Comparison of ENCODE assay signal across 18 cellular contexts in the genomic region with DNA sequence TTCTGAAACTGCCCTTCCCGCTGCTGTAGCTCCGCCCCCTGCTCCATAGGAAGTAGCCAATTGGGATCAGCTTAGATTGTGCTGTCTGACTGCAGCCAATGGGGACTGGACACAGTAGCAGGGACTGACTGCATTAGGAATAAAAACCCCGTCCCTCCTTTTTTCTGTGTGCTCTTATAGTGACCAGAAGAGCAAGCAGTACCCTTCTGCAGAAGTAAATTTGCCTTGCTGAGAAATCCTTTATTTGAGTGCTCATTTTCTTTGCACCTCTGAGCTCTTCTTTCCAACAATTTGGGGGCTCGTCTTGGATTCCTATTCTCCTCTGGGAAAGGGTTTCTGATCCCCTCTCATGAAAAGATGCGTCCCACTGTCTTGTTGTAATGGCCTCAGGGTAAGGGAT. TPM values are rescaled to one million over a fixed set of nuclear protein-coding genes. Genes with fewer than 3 reads are reported as not detected.
DNase-seq lines count a peak whose midpoint lies in the region; ATAC-seq, FAIRE-seq and TF ChIP-seq lines count a peak whose summit lies in the region.
"Had no signal": no experiment of that assay in that cellular context is flagged by ENCODE, and none has a peak within 500 bp of the region (broad histone marks: within the 10 kb centered on the region; RNA-seq: fewer than 3 reads in every experiment).

No MANE protein-coding gene starts in this region.

- TF ChIP-seq POLR2A in GM12878 (IDR thresholded peaks at IDR 0.05; ENCODE audit: low read depth, low read length) (no peak), gastrocnemius medialis (IDR thresholded peaks at IDR 0.05) (no peak), esophagus squamous epithelium (IDR thresholded peaks at IDR 0.05) (no peak)

- CTCF ChIA-PET in GM12878 (lab: Yijun Ruan, JAX), result no interaction called here

- H3K4me3 ChIP-seq in GM12878 (no peak overlapping the region), gastrocnemius medialis (no peak overlapping the region), esophagus squamous epithelium (no peak overlapping the region)

- no peak for ATAC-seq in GM12878
- ATAC-seq in gastrocnemius medialis, result no peak
- ATAC-seq in HG02981 (IDR thresholded peaks at IDR 0.05; ENCODE audit: unreplicated experiment), result no peak

- FAIRE-seq in GM12878 (lab: Jason Lieb, UNC), result no peak
- FAIRE-seq: D721Med, GM18507 had no signal

- H3K27ac ChIP-seq in GM12878 (ENCODE audit: control insufficient read depth, insufficient read depth) (no peak overlapping the region), gastrocnemius medialis (no peak overlapping the region), esophagus squamous epithelium (no peak overlapping the region)
- H3K27ac ChIP-seq: C4-2B had no signal

- TF ChIP-seq RAD21 in GM12878 (IDR thresholded peaks at IDR 0.05; ENCODE audit: insufficient read depth, low read depth, low read length), result no peak

- H3K79me2 ChIP-seq in GM12878 (ENCODE audit: control insufficient read depth, insufficient read depth, low read length), result no peaks in the 10 kb centered on the region

- POLR2A ChIA-PET in GM12878 (lab: Charles Lee), result no interaction called here

- RAD21 ChIA-PET in GM12878 (lab: Charles Lee; ENCODE audit: unreplicated experiment), result no interaction called here

- intact Hi-C loops in GM12878 (cut with micrococcal nuclease; ENCODE audit: unreplicated experiment), result no loop called here
- intact Hi-C loops in gastrocnemius medialis (cut with DNase I; ENCODE audit: low total_unique reads), result no loop called here
- intact Hi-C loops in esophagus squamous epithelium (cut with DNase I), result no loop called here

- H3K9me3 ChIP-seq in GM12878 (replicated peaks; ENCODE audit: control insufficient read depth, insufficient read depth, low read length), result peaks cover 3% of the 10 kb centered on the region; the same call in 2 of the 3 replicates
- no peaks in the 10 kb centered on the region for H3K9me3 ChIP-seq in gastrocnemius medialis
- H3K9me3 ChIP-seq in esophagus squamous epithelium, result peaks cover 0 to 21% (median 16%) of the 10 kb centered on the region in 3 donors
- H3K9me3 ChIP-seq: BE2C had no signal

- TF ChIP-seq CTCF in GM12878 (IDR thresholded peaks at IDR 0.05 in 2 of 3, conservative IDR thresholded peaks at IDR 0.05 in 1 of 3; ENCODE audit: control insufficient read depth in 2 of 3, extremely low read depth in 1 of 3, insufficient read depth in 1 of 3, low read depth in 3 of 3, low read length in 3 of 3) (no peak), progenitor cell of endocrine pancreas (IDR thresholded peaks at IDR 0.05; ENCODE audit: unreplicated experiment) (no peak), gastrocnemius medialis (IDR thresholded peaks at IDR 0.05 in 4 of 5, conservative IDR thresholded peaks at IDR 0.05 in 1 of 5) (no peak), esophagus squamous epithelium (IDR thresholded peaks at IDR 0.05) (no peak)

- 12% methylated on average over 5 of the region's 5 CpGs for WGBS in GM12878 (ENCODE audit: insufficient coverage, insufficient replicate concordance, low lambda C conversion rate, missing lambda C conversion rate)
- WGBS in esophagus squamous epithelium, 2 donors, result 67 to 88% methylated on average over 4 to 5 of the region's 5 CpGs

- H3K27me3 ChIP-seq in GM12878 (replicated peaks in 1 of 2; ENCODE audit: control insufficient read depth in 2 of 2, insufficient read depth in 2 of 2, low read length in 1 of 2), result no peaks in the 10 kb centered on the region
- no peaks in the 10 kb centered on the region for H3K27me3 ChIP-seq in gastrocnemius medialis
- H3K27me3 ChIP-seq in esophagus squamous epithelium, result no peaks in the 10 kb centered on the region
- H3K27me3 ChIP-seq: BE2C had no signal

- H3K4me2 ChIP-seq in GM12878 (ENCODE audit: control insufficient read depth, insufficient read depth), result no peak overlapping the region

- H3K27ac Mint-ChIP-seq in progenitor cell of endocrine pancreas, result peak overlapping the region; percentile 41
- H3K27ac Mint-ChIP-seq: CD4-positive, alpha-beta memory T cell; IgD-negative memory B cell had no signal

- no peaks in the 10 kb centered on the region for H3K4me1 Mint-ChIP-seq in progenitor cell of endocrine pancreas (ENCODE audit: low read depth)
- H3K4me1 Mint-ChIP-seq: CD4-positive, alpha-beta memory T cell; IgD-negative memory B cell had no signal

- in situ Hi-C loops in Caki2 (cut with HindIII; ENCODE audit: low pct_unique_long_range_greater_than_20kb, low sequenced_read_pairs) (no loop called here), GM12878 (cut with MboI) (no loop called here), gastrocnemius medialis (cut with MboI; ENCODE audit: low sequenced_read_pairs in 4 of 4) (no loop called here)

- no peak overlapping the region for H3K4me3 Mint-ChIP-seq in progenitor cell of endocrine pancreas (ENCODE audit: low read depth)
- H3K4me3 Mint-ChIP-seq: CD4-positive, alpha-beta memory T cell had no signal

- no peak for TF ChIP-seq EP300 in GM12878 (IDR thresholded peaks at IDR 0.05; ENCODE audit: borderline replicate concordance in 1 of 2, control insufficient read depth in 1 of 2, low read depth in 2 of 2, low read length in 2 of 2)

- no peaks in the 10 kb centered on the region for H3K27me3 Mint-ChIP-seq in progenitor cell of endocrine pancreas
- H3K27me3 Mint-ChIP-seq: CD4-positive, alpha-beta memory T cell; IgD-negative memory B cell had no signal

- H3K9me3 Mint-ChIP-seq in progenitor cell of endocrine pancreas (ENCODE audit: low read depth), result peaks cover 71% of the 10 kb centered on the region

- H2AFZ ChIP-seq in GM12878 (ENCODE audit: control insufficient read depth, low read depth, low read length), result no peak overlapping the region

- no TSS peak for BruUV-seq in GM12878 (replicated peaks; lab: Mats Ljungman, UMichigan)

- H3K36me3 ChIP-seq in GM12878 (ENCODE audit: control insufficient read depth in 2 of 2, insufficient read depth in 2 of 2, low read length in 1 of 2), result no peaks in the 10 kb centered on the region
- H3K36me3 ChIP-seq in gastrocnemius medialis, result no peaks in the 10 kb centered on the region
- H3K36me3 ChIP-seq in esophagus squamous epithelium, result no peaks in the 10 kb centered on the region
- H3K36me3 ChIP-seq: BE2C had no signal

- no peaks in the 10 kb centered on the region for H4K20me1 ChIP-seq in GM12878 (ENCODE audit: control insufficient read depth, insufficient read depth)

- DNase-seq in Caki2 (ENCODE audit: low read depth), result peak; percentile 1
- peak; percentile 2 for DNase-seq in NAMALWA (ENCODE audit: low spot score)
- DNase-seq in GM12878 (ENCODE audit: low read depth, low spot score), result no peak
- no peak for DNase-seq in progenitor cell of endocrine pancreas (ENCODE audit: low spot score, unreplicated experiment)
- no peak for DNase-seq in gastrocnemius medialis
- no peak for DNase-seq in esophagus squamous epithelium (lab: John Stamatoyannopoulos, UW)
- DNase-seq: BE2C; CD4-positive, alpha-beta memory T cell; DMS153; GF-D8; H7 had no signal

- H3K4me1 ChIP-seq in GM12878 (ENCODE audit: control insufficient read depth, insufficient read depth, low read length) (no peaks in the 10 kb centered on the region), gastrocnemius medialis (no peaks in the 10 kb centered on the region), esophagus squamous epithelium (no peaks in the 10 kb centered on the region)
- H3K4me1 ChIP-seq: BE2C had no signal

- H3K9ac ChIP-seq in GM12878 (ENCODE audit: control insufficient read depth, insufficient read depth, low read length), result no peak overlapping the region

- peaks cover 4% of the 10 kb centered on the region for H3K36me3 Mint-ChIP-seq in progenitor cell of endocrine pancreas (ENCODE audit: insufficient read depth)
- H3K36me3 Mint-ChIP-seq: IgD-negative memory B cell had no signal

- SMC1A ChIA-PET in GM12878 (lab: Charles Lee; ENCODE audit: uncharacterized antibody, unreplicated experiment), result no interaction called here

RNA-seq across cellular contexts. Expression of gene OR2L13, which starts 16.2 kb away (rescaled TPM):
- not detected in 2 replicates for total RNA-seq in Caki2 (2014; rRNA removed; shearing (Covaris generic); ENCODE audit: low replicate concordance)
- total RNA-seq in GM12878 (2013; cell fraction: nucleolus; rRNA removed), result not detected in 2 replicates
- total RNA-seq in GM12878 (2014; rRNA removed) (not detected in 2 replicates), GM12878 (2014; rRNA removed; fragmentation: Illumina TruSeq; extraction: Trizol) (not detected in 2 replicates), GM12878 (2021) (not detected in 2 replicates), progenitor cell of endocrine pancreas (not detected in 2 replicates), gastrocnemius medialis (not detected), esophagus squamous epithelium (not detected)
- polyA plus RNA-seq in GM12878 (2011; ENCODE audit: low read depth), result not detected
- polyA plus RNA-seq in GM12878 (2011; rRNA removed) (0.04 TPM in 1 of 2 replicates, not detected in the other), GM12878 (2014; fragmentation: Illumina TruSeq; extraction: Trizol) (not detected in 2 replicates), GM12878 (2014; fragmentation: Nextera tagmentation; extraction: Ambion mirVana) (not detected), GM12878 (2014; rRNA removed) (not detected in 2 replicates), GM12878 (2016; fragmentation: Nextera tagmentation; extraction: Ambion mirVana) (not detected)
- polyA plus RNA-seq in GM12878 (2011; cell fraction: cytosol; rRNA removed), result not detected in 2 replicates
- polyA plus RNA-seq in GM12878 (2011; cell fraction: nucleus; rRNA removed), result not detected in 2 replicates
- not detected in 2 replicates for polyA plus RNA-seq in GM12878 (2012)
- polyA minus RNA-seq in GM12878 (2011; rRNA and poly(A)+ RNA removed), result not detected in 2 replicates
- polyA minus RNA-seq in GM12878 (2011; cell fraction: cytosol; rRNA and poly(A)+ RNA removed), result not detected in 2 replicates
- polyA minus RNA-seq in GM12878 (2011; cell fraction: nucleus; rRNA and poly(A)+ RNA removed), result not detected in 2 replicates
- total RNA-seq: A172, H7, HT1080 had no signal
- polyA plus RNA-seq: CD4-positive, alpha-beta memory T cell had no signal

RNA-seq across cellular contexts. Expression of gene OR2M5, which starts 33.8 kb away (rescaled TPM):
- not detected in 2 replicates for total RNA-seq in Caki2 (2014; rRNA removed; shearing (Covaris generic); ENCODE audit: low replicate concordance)
- not detected in 2 replicates for total RNA-seq in GM12878 (2013; cell fraction: nucleolus; rRNA removed)
- total RNA-seq in GM12878 (2014; rRNA removed) (not detected in 2 replicates), GM12878 (2014; rRNA removed; fragmentation: Illumina TruSeq; extraction: Trizol) (not detected in 2 replicates), GM12878 (2021) (not detected in 2 replicates), progenitor cell of endocrine pancreas (not detected in 2 replicates), gastrocnemius medialis (not detected), esophagus squamous epithelium (not detected)
- not detected for polyA plus RNA-seq in GM12878 (2011; ENCODE audit: low read depth)
- polyA plus RNA-seq in GM12878 (2011; rRNA removed) (not detected in 2 replicates), GM12878 (2014; fragmentation: Illumina TruSeq; extraction: Trizol) (not detected in 2 replicates), GM12878 (2014; fragmentation: Nextera tagmentation; extraction: Ambion mirVana) (not detected), GM12878 (2014; rRNA removed) (not detected in 2 replicates), GM12878 (2016; fragmentation: Nextera tagmentation; extraction: Ambion mirVana) (not detected)
- not detected in 2 replicates for polyA plus RNA-seq in GM12878 (2011; cell fraction: cytosol; rRNA removed)
- not detected in 2 replicates for polyA plus RNA-seq in GM12878 (2011; cell fraction: nucleus; rRNA removed)
- not detected in 2 replicates for polyA plus RNA-seq in GM12878 (2012)
- polyA minus RNA-seq in GM12878 (2011; rRNA and poly(A)+ RNA removed), result 0.29 TPM in 1 of 2 replicates, not detected in the other
- not detected in 2 replicates for polyA minus RNA-seq in GM12878 (2011; cell fraction: cytosol; rRNA and poly(A)+ RNA removed)
- polyA minus RNA-seq in GM12878 (2011; cell fraction: nucleus; rRNA and poly(A)+ RNA removed), result not detected in 2 replicates
- total RNA-seq: A172; CD4-positive, alpha-beta memory T cell; H7; HT1080 had no signal
- polyA plus RNA-seq: CD4-positive, alpha-beta memory T cell; IgD-negative memory B cell had no signal

Comparison
In these comparisons a context has a peak if more than half of its experiments do, and no peak if none do; other contexts are left out.
1. DNase-seq: peak in Caki2 (single experiment) and NAMALWA (single experiment); none in GM12878 (single experiment), progenitor cell of endocrine pancreas (single experiment), gastrocnemius medialis (0 of 2) and esophagus squamous epithelium (single experiment).